ENCODE assay signal across 23 cellular contexts in genomic region chr12:7947011-7947410, GRCh38. TPM values are rescaled to one million over a fixed set of nuclear protein-coding genes. Genes with fewer than 3 reads are reported as not detected.
A peak's percentile ranks its signal among the peaks of the same experiment; 100 is the strongest.
DNase-seq lines count a peak whose midpoint lies in the region; ATAC-seq, FAIRE-seq and TF ChIP-seq lines count a peak whose summit lies in the region.
"Had no signal": no experiment of that assay in that cellular context is flagged by ENCODE, and none has a peak within 500 bp of the region (broad histone marks: within the 10 kb centered on the region; RNA-seq: fewer than 3 reads in every experiment).

No MANE protein-coding gene starts in this region.

- no peak overlapping the region for H4K5ac ChIP-seq in H1 (ENCODE audit: insufficient read length, low read depth, low read length)

- ATAC-seq in HepG2 (no peak), right lobe of liver (no peak), HG02884 (IDR thresholded peaks at IDR 0.05; ENCODE audit: unreplicated experiment) (no peak), gastroesophageal sphincter (no peak)
- ATAC-seq: A549 had no signal

- H3K4me2 ChIP-seq in HepG2 (ENCODE audit: low read depth, low read length): no peak overlapping the region
- no peak overlapping the region for H3K4me2 ChIP-seq in H1 (ENCODE audit: insufficient read depth in 1 of 2, low read depth in 2 of 2, low read length in 2 of 2)
- no peak overlapping the region for H3K4me2 ChIP-seq in mesenchymal stem cell (ENCODE audit: low read length, poor library complexity, severe bottlenecking)
- H3K4me2 ChIP-seq: A549, BLaER1 had no signal

- H3K56ac ChIP-seq in H1 (replicated peaks; ENCODE audit: insufficient read length, low read depth, low read length): no peak overlapping the region

- peaks cover 15% of the 10 kb centered on the region for H3K4me1 ChIP-seq in HepG2 (ENCODE audit: insufficient read depth, low read length)
- H3K4me1 ChIP-seq in right lobe of liver: no peaks in the 10 kb centered on the region
- no peaks in the 10 kb centered on the region; a peak in 1 of 7 replicates for H3K4me1 ChIP-seq in H1 (replicated peaks in 1 of 4; ENCODE audit: control insufficient read depth in 3 of 4, insufficient read depth in 4 of 4, low read length in 3 of 4)
- no peaks in the 10 kb centered on the region for H3K4me1 ChIP-seq in mesenchymal stem cell (ENCODE audit: control insufficient read depth, insufficient read depth, low read depth, low read length)
- H3K4me1 ChIP-seq in gastroesophageal sphincter: no peaks in the 10 kb centered on the region
- H3K4me1 ChIP-seq: BE2C had no signal

- H3K9ac ChIP-seq in HepG2 (ENCODE audit: insufficient read depth, low read depth, low read length) (no peak overlapping the region), H1 (replicated peaks in 1 of 4; ENCODE audit: extremely low read depth in 1 of 4, low read depth in 3 of 4, low read length in 3 of 4) (no peak overlapping the region), mesenchymal stem cell (ENCODE audit: low read length) (no peak overlapping the region)
- H3K9ac ChIP-seq: BLaER1 had no signal

- H3K9me3 ChIP-seq in HepG2 (ENCODE audit: low read length) (no peaks in the 10 kb centered on the region), right lobe of liver (no peaks in the 10 kb centered on the region), H1 (ENCODE audit: insufficient read depth in 2 of 2, low read depth in 1 of 2, low read length in 1 of 2) (no peaks in the 10 kb centered on the region), mesenchymal stem cell (ENCODE audit: control insufficient read depth, low read length) (no peaks in the 10 kb centered on the region), gastroesophageal sphincter (no peaks in the 10 kb centered on the region)
- H3K9me3 ChIP-seq: A549, BE2C, BLaER1 had no signal

- intact Hi-C loops in HepG2 (cut with micrococcal nuclease; ENCODE audit: unreplicated experiment) (no loop called here), right lobe of liver (cut with DNase I) (no loop called here)

- no peak overlapping the region for H2AFZ ChIP-seq in HepG2 (ENCODE audit: low read length)
- no peak overlapping the region for H2AFZ ChIP-seq in H1 (ENCODE audit: low read length)
- H2AFZ ChIP-seq in mesenchymal stem cell (ENCODE audit: low read depth, low read length): no peak overlapping the region

- H2BK20ac ChIP-seq in H1 (ENCODE audit: low read length): no peak overlapping the region

- TF ChIP-seq RAD21 in HepG2 (CRISPR knock-in tag; IDR thresholded peaks at IDR 0.05) (no peak), H1 (IDR thresholded peaks at IDR 0.05 in 1 of 2, conservative IDR thresholded peaks at IDR 0.05 in 1 of 2; ENCODE audit: low read depth in 2 of 2, low read length in 2 of 2) (no peak)

- H2AK5ac ChIP-seq in H1 (ENCODE audit: low read depth, low read length): no peak overlapping the region
- H2AK5ac ChIP-seq in mesenchymal stem cell (ENCODE audit: low read length, severe bottlenecking): no peak overlapping the region

- H3K79me2 ChIP-seq in HepG2 (ENCODE audit: insufficient read depth, low read length) (no peaks in the 10 kb centered on the region), H1 (ENCODE audit: control insufficient read depth in 1 of 2, insufficient read depth in 2 of 2, low read length in 2 of 2) (no peaks in the 10 kb centered on the region)

- POLR2A ChIA-PET in HepG2 (lab: Yijun Ruan, JAX): no interaction called here
- POLR2A ChIA-PET in H1 (lab: Charles Lee; ENCODE audit: partially characterized antibody): interaction anchor here (1.3 to 2.2 kb wide), 3 partner anchors 11 to 13 kb away, joined by 3 to 6 read pairs (median 5); partner anchors contain the start of gene SLC2A3

- H3K23ac ChIP-seq in H1 (ENCODE audit: insufficient read length) (no peak overlapping the region), mesenchymal stem cell (ENCODE audit: low read length in 2 of 2) (no peak overlapping the region)

- TF ChIP-seq CTCF in HepG2 (CRISPR knock-in tag; IDR thresholded peaks at IDR 0.05) (no peak), right lobe of liver (IDR thresholded peaks at IDR 0.05) (no peak), H1 (IDR thresholded peaks at IDR 0.05; ENCODE audit: control extremely low read depth in 1 of 3, insufficient read depth in 1 of 3, low read depth in 1 of 3, low read length in 3 of 3) (no peak), gastroesophageal sphincter (IDR thresholded peaks at IDR 0.05) (no peak)

- H2BK12ac ChIP-seq in H1 (ENCODE audit: low read depth, low read length) (no peak overlapping the region; the same call in 1 of the 2 replicates), mesenchymal stem cell (ENCODE audit: low read length in 2 of 2) (no peak overlapping the region)

- CTCF ChIA-PET in HepG2 (lab: Yijun Ruan, JAX; ENCODE audit: low intra/inter-chr PET ratio, low total read pairs): no interaction called here
- CTCF ChIA-PET in H1 (lab: Charles Lee; ENCODE audit: partially characterized antibody): interaction anchor here (0.6 to 1.3 kb wide), 4 partner anchors 13 to 41 kb away, joined by 3 to 7 read pairs (median 4); no protein-coding TSS in a partner anchor

- no TSS peak for BruUV-seq in HepG2 (replicated peaks; lab: Mats Ljungman, UMichigan)

- no peak for DNase-seq in HepG2 (ENCODE audit: low spot score)
- no peak for DNase-seq in right lobe of liver
- DNase-seq in H1 (ENCODE audit: low read depth in 1 of 2, low spot score in 2 of 2): no peak
- no peak for DNase-seq in mesenchymal stem cell
- DNase-seq in RPMI8226: no peak
- DNase-seq: BE2C; C1 segment of cervical spinal cord; CD4-positive, alpha-beta memory T cell; CD4-positive, CD25-positive, alpha-beta regulatory T cell; CD8-positive, alpha-beta memory T cell; COR-L47; DMS 273 treated with DMSO at 0.1 percent for 48 hours; DMS153; DMS79 treated with DMSO at 0.1 percent for 48 hours; GF-D8 had no signal

- in situ Hi-C loops in HepG2 (cut with HindIII; ENCODE audit: extremely low pct_ligation_motif_present, low pct_unique_long_range_greater_than_20kb): no loop called here

- H3K27me3 ChIP-seq in HepG2 (ENCODE audit: control insufficient read depth in 1 of 2, insufficient read depth in 2 of 2, low read length in 2 of 2) (peaks cover 0 to 1% of the 10 kb centered on the region in 2 experiments; a peak in 1 of 5 replicates), right lobe of liver (no peaks in the 10 kb centered on the region), H1 (replicated peaks in 1 of 4; ENCODE audit: control insufficient read depth in 3 of 4, extremely low read depth in 1 of 4, insufficient read depth in 3 of 4, low read length in 3 of 4) (no peaks in the 10 kb centered on the region), mesenchymal stem cell (ENCODE audit: control insufficient read depth in 1 of 2, insufficient read depth in 1 of 2, low read length in 2 of 2) (no peaks in the 10 kb centered on the region), gastroesophageal sphincter (no peaks in the 10 kb centered on the region)
- H3K27me3 ChIP-seq: BE2C, BLaER1 had no signal

- H3K36me3 ChIP-seq in HepG2 (replicated peaks in 1 of 2; ENCODE audit: control insufficient read depth in 1 of 2, insufficient read depth in 2 of 2, low read length in 2 of 2) (no peaks in the 10 kb centered on the region), right lobe of liver (no peaks in the 10 kb centered on the region), H1 (ENCODE audit: control insufficient read depth in 2 of 4, insufficient read depth in 4 of 4, low read length in 3 of 4) (no peaks in the 10 kb centered on the region), mesenchymal stem cell (ENCODE audit: control insufficient read depth in 1 of 2, insufficient read depth in 2 of 2, low read depth in 1 of 2, low read length in 2 of 2) (no peaks in the 10 kb centered on the region), gastroesophageal sphincter (no peaks in the 10 kb centered on the region)
- H3K36me3 ChIP-seq: BE2C, BLaER1 had no signal

- H2BK120ac ChIP-seq in H1 (replicated peaks; ENCODE audit: low read depth, low read length) (no peak overlapping the region), mesenchymal stem cell (ENCODE audit: low read depth, low read length) (no peak overlapping the region)

- no peaks in the 10 kb centered on the region; the same call in 1 of the 2 replicates for H3K23me2 ChIP-seq in H1 (ENCODE audit: low read depth, low read length)

- H3K14ac ChIP-seq in H1 (ENCODE audit: insufficient read length) (no peak overlapping the region), mesenchymal stem cell (ENCODE audit: low read length in 2 of 2) (no peak overlapping the region)

- no peak for TF ChIP-seq EP300 in HepG2 (IDR thresholded peaks at IDR 0.05; ENCODE audit: low read depth in 2 of 2, low read length in 2 of 2)
- no peak for TF ChIP-seq EP300 in HepG2 (CRISPR knock-in tag; IDR thresholded peaks at IDR 0.05; ENCODE audit: borderline replicate concordance)
- TF ChIP-seq EP300 in H1 (IDR thresholded peaks at IDR 0.05; ENCODE audit: borderline replicate concordance in 1 of 2, low read depth in 2 of 2, low read length in 2 of 2): no peak
- TF ChIP-seq EP300 in gastroesophageal sphincter (IDR thresholded peaks at IDR 0.05): no peak

- H3K79me1 ChIP-seq in H1 (ENCODE audit: low read depth, low read length) (no peaks in the 10 kb centered on the region), mesenchymal stem cell (replicated peaks; ENCODE audit: low read length, poor library complexity, severe bottlenecking) (no peaks in the 10 kb centered on the region)

- FAIRE-seq in HepG2 (lab: Jason Lieb, UNC) (no peak), H1 (lab: Jason Lieb, UNC) (no peak)
- FAIRE-seq: A549, G401.6, GM12891, GM19239 had no signal

- no peak overlapping the region for H4K91ac ChIP-seq in H1 (replicated peaks; ENCODE audit: insufficient read length, low read length)
- H4K91ac ChIP-seq in mesenchymal stem cell (ENCODE audit: low read length): no peak overlapping the region

- H4K20me1 ChIP-seq in HepG2 (ENCODE audit: insufficient read depth, low read length) (no peaks in the 10 kb centered on the region), H1 (replicated peaks in 1 of 2; ENCODE audit: control insufficient read depth in 1 of 2, insufficient read depth in 2 of 2, low read length in 2 of 2) (no peaks in the 10 kb centered on the region)
- H4K20me1 ChIP-seq: BLaER1 had no signal

- H4K8ac ChIP-seq in H1 (ENCODE audit: extremely low read depth, insufficient read depth, low read length) (0 out of 2 replicates have a peak overlapping the region, but pooled peaks have one; percentile 25), mesenchymal stem cell (ENCODE audit: low read length) (no peak overlapping the region)

- no peak overlapping the region for H3K4me3 ChIP-seq in HepG2 (replicated peaks in 1 of 3; ENCODE audit: insufficient read depth in 1 of 3, low read depth in 2 of 3, low read length in 3 of 3)
- H3K4me3 ChIP-seq in right lobe of liver: no peak overlapping the region
- H3K4me3 ChIP-seq in H1 (ENCODE audit: extremely low read depth in 1 of 4, insufficient read depth in 2 of 4, low read depth in 3 of 4, low read length in 4 of 4): no peak overlapping the region
- H3K4me3 ChIP-seq in mesenchymal stem cell (ENCODE audit: insufficient read depth in 1 of 2, low read depth in 1 of 2, low read length in 2 of 2): no peak overlapping the region
- H3K4me3 ChIP-seq in gastroesophageal sphincter: no peak overlapping the region
- H3K4me3 ChIP-seq: A549, BLaER1 had no signal

- H3K18ac ChIP-seq in H1 (ENCODE audit: extremely low read depth, low read length): no peak overlapping the region
- H3K18ac ChIP-seq in mesenchymal stem cell (ENCODE audit: low read depth in 1 of 2, low read length in 2 of 2): no peak overlapping the region

- H3K27ac ChIP-seq in HepG2 (ENCODE audit: extremely low read length, insufficient read depth, low read length) (no peak overlapping the region), right lobe of liver (no peak overlapping the region), H1 (ENCODE audit: low read depth, low read length) (no peak overlapping the region), mesenchymal stem cell (ENCODE audit: low read length, poor library complexity, severe bottlenecking) (no peak overlapping the region), gastroesophageal sphincter (no peak overlapping the region)
- H3K27ac ChIP-seq: 22Rv1, A549, BLaER1 had no signal

- no peak overlapping the region for H3K4ac ChIP-seq in H1 (replicated peaks; ENCODE audit: insufficient read length, low read depth, low read length)
- no peak overlapping the region for H3K4ac ChIP-seq in mesenchymal stem cell (ENCODE audit: low read depth in 1 of 2, low read length in 2 of 2)

- TF ChIP-seq POLR2A in HepG2 (IDR thresholded peaks at IDR 0.05; ENCODE audit: insufficient read depth in 1 of 2, low read depth in 2 of 2, low read length in 2 of 2) (no peak), right lobe of liver (IDR thresholded peaks at IDR 0.05) (no peak), H1 (IDR thresholded peaks at IDR 0.05; ENCODE audit: control extremely low read depth in 1 of 2, low read depth in 2 of 2, low read length in 2 of 2) (no peak), gastroesophageal sphincter (IDR thresholded peaks at IDR 0.05) (no peak)

- no peak overlapping the region for H2BK5ac ChIP-seq in H1 (ENCODE audit: low read depth, low read length)
- H2BK5ac ChIP-seq in mesenchymal stem cell (ENCODE audit: low read depth, low read length, poor library complexity, severe bottlenecking): no peak overlapping the region

- H2BK15ac ChIP-seq in H1 (ENCODE audit: low read length): no peak overlapping the region
- H2BK15ac ChIP-seq in mesenchymal stem cell (ENCODE audit: low read depth, poor library complexity, severe bottlenecking): peak overlapping the region; percentile 60

- 45% methylated on average over 2 of the region's 2 CpGs for WGBS in HepG2 (ENCODE audit: low lambda C conversion rate)
- WGBS in right lobe of liver (ENCODE audit: insufficient coverage, low coverage, low lambda C conversion rate, missing lambda C conversion rate): 65% methylated on average over 2 of the region's 2 CpGs
- 88% methylated on average over 2 of the region's 2 CpGs; no CpG with 5 or more reads in 1 of the 2 experiments for WGBS in H1 (ENCODE audit: extremely low coverage in 1 of 2, insufficient coverage in 1 of 2, insufficient read length in 1 of 2, insufficient replicate concordance in 2 of 2, low coverage in 1 of 2, low lambda C conversion rate in 2 of 2, missing lambda C conversion rate in 1 of 2), 2 experiments
- no CpG with 5 or more reads among the region's 2 CpGs for WGBS in mesenchymal stem cell
- 81 to 89% methylated on average over 2 of the region's 2 CpGs for WGBS in gastroesophageal sphincter (ENCODE audit: low coverage in 1 of 2), 2 donors

RNA-seq across cellular contexts. Expression of gene SLC2A3, which starts 11.0 kb away (rescaled TPM):
- total RNA-seq in HepG2 (2016; rRNA removed; fragmentation: Illumina TruSeq; extraction: Trizol): 22.6 and 39.3 TPM in 2 replicates
- total RNA-seq in HepG2 (2016; cell fraction: cytosol; rRNA removed; fragmentation: Illumina TruSeq; extraction: Trizol; ENCODE audit: low read depth): 4.1 and 6.1 TPM in 2 replicates
- 23.5 and 38.0 TPM in 2 replicates for total RNA-seq in HepG2 (2016; cell fraction: insoluble cytoplasmic fraction; rRNA removed; fragmentation: Illumina TruSeq; extraction: Trizol)
- total RNA-seq in HepG2 (2016; cell fraction: membrane; rRNA removed; fragmentation: Illumina TruSeq; extraction: Trizol): 8.7 and 10.8 TPM in 2 replicates
- 44.8 and 53.2 TPM in 2 replicates for total RNA-seq in HepG2 (2016; cell fraction: nucleus; rRNA removed; fragmentation: Illumina TruSeq; extraction: Trizol)
- 282 and 580 TPM in 2 replicates for polyA plus RNA-seq in HepG2 (2011; rRNA removed)
- polyA plus RNA-seq in HepG2 (2011; cell fraction: cytosol; rRNA removed): 309 and 461 TPM in 2 replicates
- polyA plus RNA-seq in HepG2 (2011; cell fraction: nucleus; rRNA removed): 109 and 185 TPM in 2 replicates
- polyA plus RNA-seq in HepG2 (2012): 113 and 491 TPM in 2 replicates
- 1.8 and 2.1 TPM in 2 replicates for polyA plus RNA-seq in HepG2 (2016; cell fraction: cytosol; fragmentation: Illumina TruSeq; extraction: Trizol; ENCODE audit: low read depth)
- 10.2 and 12.0 TPM in 2 replicates for polyA plus RNA-seq in HepG2 (2016; cell fraction: insoluble cytoplasmic fraction; fragmentation: Illumina TruSeq; extraction: Trizol; ENCODE audit: low read depth)
- polyA plus RNA-seq in HepG2 (2016; cell fraction: membrane; fragmentation: Illumina TruSeq; extraction: Trizol; ENCODE audit: low read depth): 3.1 and 4.6 TPM in 2 replicates
- polyA plus RNA-seq in HepG2 (2016; cell fraction: nucleus; fragmentation: Illumina TruSeq; extraction: Trizol; ENCODE audit: insufficient read depth, low read depth): 49.3 and 51.9 TPM in 2 replicates
- polyA minus RNA-seq in HepG2 (2011; rRNA and poly(A)+ RNA removed; ENCODE audit: low replicate concordance): 79.9 and 1,387 TPM in 2 replicates
- polyA minus RNA-seq in HepG2 (2011; cell fraction: cytosol; rRNA and poly(A)+ RNA removed): 227 and 431 TPM in 2 replicates
- 200 and 331 TPM in 2 replicates for polyA minus RNA-seq in HepG2 (2011; cell fraction: nucleus; rRNA and poly(A)+ RNA removed)
- 10 to 100 TPM in 2 of 6 experiments, 1 to 10 TPM in 4; 6.6 to 53.5 (median 8.4) TPM for total RNA-seq in right lobe of liver
- 664 and 688 TPM in 2 replicates for total RNA-seq in H1 (2021; fragmentation: NEBNext Ultra II Directional; extraction: Animal tissue kit (Norgen Biotek cat#: 25700))
- 323 and 417 TPM in 2 replicates for polyA plus RNA-seq in H1 (2011; rRNA removed)
- polyA plus RNA-seq in H1 (2011; cell fraction: cytosol; rRNA removed): 357 TPM
- polyA plus RNA-seq in H1 (2011; cell fraction: nucleus; rRNA removed): 233 TPM
- polyA plus RNA-seq in H1 (2012, experiment 1 of 2): 327 to 809 TPM (median 365 TPM) in 4 replicates
- 290 TPM for polyA plus RNA-seq in H1 (2012, experiment 2 of 2)
- polyA plus RNA-seq in H1 (2013, experiment 1 of 2): 1,112 TPM
- polyA plus RNA-seq in H1 (2013, experiment 2 of 2): 1,127 TPM
- 579 and 805 TPM in 2 replicates for polyA minus RNA-seq in H1 (2011; rRNA and poly(A)+ RNA removed)
- 243 TPM for polyA minus RNA-seq in H1 (2011; cell fraction: cytosol; rRNA and poly(A)+ RNA removed)
- polyA minus RNA-seq in H1 (2011; cell fraction: nucleus; rRNA and poly(A)+ RNA removed): 193 TPM
- 117 TPM for polyA plus RNA-seq in mesenchymal stem cell (2013, experiment 1 of 2)
- polyA plus RNA-seq in mesenchymal stem cell (2013, experiment 2 of 2): 119 TPM
- total RNA-seq in gastroesophageal sphincter: 10 to 100 TPM; 11.5 to 46.6 (median 12.8) TPM

Comparison
In these comparisons a context has a peak if more than half of its experiments do, and no peak if none do; other contexts are left out.
1. RNA of gene SLC2A3, which starts 11.0 kb away (total RNA-seq): 664 to 688 TPM in H1; 4.1 to 53.2 TPM in HepG2, 11.5 to 46.6 TPM in gastroesophageal sphincter and 6.6 to 53.5 TPM in right lobe of liver; every median in the first group is over 10 times any median in the second.